ENCODE assay signal across 1 cellular context in the genomic region with DNA sequence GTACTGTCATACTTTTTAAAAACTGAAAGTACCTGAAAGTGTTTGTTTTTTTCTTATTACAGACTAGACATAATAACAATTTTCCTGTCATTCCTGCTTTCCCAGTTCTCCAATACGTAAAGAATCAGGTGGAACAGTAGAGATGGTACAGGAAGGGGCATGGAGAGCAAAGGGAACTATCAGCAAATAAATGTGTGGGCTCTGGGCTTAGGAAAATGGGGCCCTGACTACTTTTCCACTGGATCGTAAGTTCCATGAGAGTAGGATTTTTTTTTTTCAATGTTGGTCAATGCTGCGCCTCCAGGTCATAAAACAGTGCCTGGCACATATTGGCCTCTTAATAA.
TF ChIP-seq lines count a peak whose summit lies in the region.

No MANE protein-coding gene starts in this region.

TF ChIP-seq in IMR-90, 13 proteins besides CTCF, POLR2A, EP300 and RAD21:
- TF ChIP-seq MXI1 (IDR thresholded peaks at IDR 0.05; ENCODE audit: borderline replicate concordance, low read depth, low read length) (no peak), RCOR1 (IDR thresholded peaks at IDR 0.05; ENCODE audit: insufficient replicate concordance, low read length) (no peak), MAZ (IDR thresholded peaks at IDR 0.05; ENCODE audit: borderline replicate concordance, low read depth, low read length) (no peak), NFE2L2 (IDR thresholded peaks at IDR 0.05; ENCODE audit: low read depth, low read length) (no peak), RFX5 (IDR thresholded peaks at IDR 0.05; ENCODE audit: low read depth, low read length) (no peak), SMC3 (IDR thresholded peaks at IDR 0.05; ENCODE audit: low read depth, low read length) (no peak), FOS (IDR thresholded peaks at IDR 0.05; ENCODE audit: low read depth, low read length) (no peak), CEBPB (IDR thresholded peaks at IDR 0.05; ENCODE audit: low read depth, low read length) (no peak), CHD1 (IDR thresholded peaks at IDR 0.05; ENCODE audit: low read depth, low read length) (no peak), BHLHE40 (IDR thresholded peaks at IDR 0.05; ENCODE audit: low read depth, low read length) (no peak), MAFK (IDR thresholded peaks at IDR 0.05; ENCODE audit: low read depth, low read length) (no peak)
- TF ChIP-seq, protein P1, sequence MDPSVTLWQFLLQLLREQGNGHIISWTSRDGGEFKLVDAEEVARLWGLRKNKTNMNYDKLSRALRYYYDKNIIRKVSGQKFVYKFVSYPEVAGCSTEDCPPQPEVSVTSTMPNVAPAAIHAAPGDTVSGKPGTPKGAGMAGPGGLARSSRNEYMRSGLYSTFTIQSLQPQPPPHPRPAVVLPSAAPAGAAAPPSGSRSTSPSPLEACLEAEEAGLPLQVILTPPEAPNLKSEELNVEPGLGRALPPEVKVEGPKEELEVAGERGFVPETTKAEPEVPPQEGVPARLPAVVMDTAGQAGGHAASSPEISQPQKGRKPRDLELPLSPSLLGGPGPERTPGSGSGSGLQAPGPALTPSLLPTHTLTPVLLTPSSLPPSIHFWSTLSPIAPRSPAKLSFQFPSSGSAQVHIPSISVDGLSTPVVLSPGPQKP (IDR thresholded peaks at IDR 0.05; ENCODE audit: borderline replicate concordance, low read depth, low read length), result no peak
- TF ChIP-seq, protein P2, sequence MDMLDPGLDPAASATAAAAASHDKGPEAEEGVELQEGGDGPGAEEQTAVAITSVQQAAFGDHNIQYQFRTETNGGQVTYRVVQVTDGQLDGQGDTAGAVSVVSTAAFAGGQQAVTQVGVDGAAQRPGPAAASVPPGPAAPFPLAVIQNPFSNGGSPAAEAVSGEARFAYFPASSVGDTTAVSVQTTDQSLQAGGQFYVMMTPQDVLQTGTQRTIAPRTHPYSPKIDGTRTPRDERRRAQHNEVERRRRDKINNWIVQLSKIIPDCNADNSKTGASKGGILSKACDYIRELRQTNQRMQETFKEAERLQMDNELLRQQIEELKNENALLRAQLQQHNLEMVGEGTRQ (IDR thresholded peaks at IDR 0.05; ENCODE audit: low read depth, low read length), result no peak
